21 cellular contexts compared by ENCODE assay signal in genomic region chr9:93591706-93592388, GRCh38. TPM values are rescaled to one million over a fixed set of nuclear protein-coding genes. Genes with fewer than 3 reads are reported as not detected.
DNase-seq lines count a peak whose midpoint lies in the region; ATAC-seq and TF ChIP-seq lines count a peak whose summit lies in the region.
"Had no signal": no experiment of that assay in that cellular context is flagged by ENCODE, and none has a peak within 500 bp of the region (broad histone marks: within the 10 kb centered on the region; RNA-seq: fewer than 3 reads in every experiment).

No MANE protein-coding gene starts in this region.

- no peak overlapping the region for H3K27ac ChIP-seq in Peyer's patch
- H3K27ac ChIP-seq in thyroid gland = peak overlapping the region in 1 of 3 donors; percentile 4
- H3K27ac ChIP-seq in SJCRH30 = no peak overlapping the region
- H3K27ac ChIP-seq: cardiac muscle cell, neutrophil had no signal

- H3K9me3 ChIP-seq in Peyer's patch = no peaks in the 10 kb centered on the region
- no peaks in the 10 kb centered on the region for H3K9me3 ChIP-seq in thyroid gland
- no peaks in the 10 kb centered on the region for H3K9me3 ChIP-seq in SJCRH30 (replicated peaks)
- H3K9me3 ChIP-seq: adrenal gland, heart left ventricle, neutrophil had no signal

- intact Hi-C loops in thyroid gland (cut with DNase I) (no loop called here), Right ventricle myocardium inferior (cut with DNase I) (no loop called here)

- H3K27me3 ChIP-seq in Peyer's patch (no peaks in the 10 kb centered on the region), thyroid gland (no peaks in the 10 kb centered on the region), SJCRH30 (no peaks in the 10 kb centered on the region)
- H3K27me3 ChIP-seq: adrenal gland, cardiac muscle cell, heart left ventricle, neutrophil had no signal

- peak overlapping the region; percentile 26 for H3K27ac Mint-ChIP-seq in stimulated activated effector memory CD8-positive, alpha-beta T cell treated with anti-CD3 and anti-CD28 coated beads, Interleukin-12 subunit alpha, Interleukin-12 subunit beta, amount 100 ng/mL, for 72 hours
- H3K27ac Mint-ChIP-seq: activated T-cell treated with anti-CD3 and anti-CD28 coated beads, Interleukin-2, amount 50 U/mL, for 72 hours had no signal

- H3K36me3 ChIP-seq in Peyer's patch (no peaks in the 10 kb centered on the region), thyroid gland (no peaks in the 10 kb centered on the region), SJCRH30 (peaks cover 5% of the 10 kb centered on the region)
- H3K36me3 ChIP-seq: adrenal gland, cardiac muscle cell, heart left ventricle, neutrophil had no signal

- H3K36me3 Mint-ChIP-seq in stimulated activated effector memory CD8-positive, alpha-beta T cell treated with anti-CD3 and anti-CD28 coated beads, Interleukin-12 subunit alpha, Interleukin-12 subunit beta, amount 100 ng/mL, for 72 hours = no peaks in the 10 kb centered on the region
- H3K36me3 Mint-ChIP-seq: CD4-positive, alpha-beta memory T cell; mesothelial cell of epicardium; type B pancreatic cell had no signal

- H3K4me1 ChIP-seq in Peyer's patch = peaks cover 0 to 26% (median 0%) of the 10 kb centered on the region in 4 donors
- peaks cover 51 to 75% of the 10 kb centered on the region in 2 donors for H3K4me1 ChIP-seq in thyroid gland
- no peaks in the 10 kb centered on the region for H3K4me1 ChIP-seq in SJCRH30

- H3K9me3 Mint-ChIP-seq in stimulated activated effector memory CD8-positive, alpha-beta T cell treated with anti-CD3 and anti-CD28 coated beads, Interleukin-12 subunit alpha, Interleukin-12 subunit beta, amount 100 ng/mL, for 72 hours = no peaks in the 10 kb centered on the region
- H3K9me3 Mint-ChIP-seq: activated T-cell treated with anti-CD3 and anti-CD28 coated beads, Interleukin-2, amount 50 U/mL, for 72 hours; CD4-positive, alpha-beta memory T cell; mesothelial cell of epicardium; type B pancreatic cell had no signal

- TF ChIP-seq POLR2A in Peyer's patch (IDR thresholded peaks at IDR 0.05) (no peak), thyroid gland (IDR thresholded peaks at IDR 0.05) (no peak)

- TF ChIP-seq CTCF in Peyer's patch (IDR thresholded peaks at IDR 0.05) = no peak
- no peak for TF ChIP-seq CTCF in thyroid gland (IDR thresholded peaks at IDR 0.05)

- ATAC-seq in left lobe of liver (no peak), Right ventricle myocardium inferior (no peak)
- no peak for ATAC-seq in stimulated activated effector memory CD8-positive, alpha-beta T cell treated with anti-CD3 and anti-CD28 coated beads, Interleukin-12 subunit alpha, Interleukin-12 subunit beta, amount 100 ng/mL, for 72 hours
- ATAC-seq: activated T-cell treated with anti-CD3 and anti-CD28 coated beads, Interleukin-2, amount 50 U/mL, for 72 hours; right cardiac atrium; stimulated activated naive CD8-positive, alpha-beta T cell treated with anti-CD3 and anti-CD28 coated beads, Interleukin-15, Interleukin-2, amounts not matched to agents 100 U/mL and 50 U/mL, for 24 hours had no signal

- H3K4me3 ChIP-seq in Peyer's patch (no peak overlapping the region), thyroid gland (replicated peaks in 1 of 3) (no peak overlapping the region), SJCRH30 (no peak overlapping the region)
- H3K4me3 ChIP-seq: adrenal gland, cardiac muscle cell, heart left ventricle had no signal

- peaks cover 72% of the 10 kb centered on the region for H3K4me1 Mint-ChIP-seq in stimulated activated effector memory CD8-positive, alpha-beta T cell treated with anti-CD3 and anti-CD28 coated beads, Interleukin-12 subunit alpha, Interleukin-12 subunit beta, amount 100 ng/mL, for 72 hours

- peak; percentile 49 for DNase-seq in activated CD8-positive, alpha-beta memory T cell treated with anti-CD3 and anti-CD28 coated beads for 24 hours
- no peak for DNase-seq in activated CD8-positive, alpha-beta memory T cell treated with anti-CD3 and anti-CD28 coated beads, Interleukin-2, amount 50 U/mL, for 4 hours
- peak in 2 of 3 donors; percentile 5 to 19 for DNase-seq in Peyer's patch
- DNase-seq in left lobe of liver (ENCODE audit: low spot score) = peak; percentile 22
- DNase-seq in stimulated activated effector memory CD8-positive, alpha-beta T cell treated with anti-CD3 and anti-CD28 coated beads, Interleukin-12 subunit alpha, Interleukin-12 subunit beta, amount 100 ng/mL, for 72 hours (ENCODE audit: low spot score in 2 of 2) = no peak
- DNase-seq in thyroid gland = no peak
- no peak for DNase-seq in Right ventricle myocardium inferior (ENCODE audit: missing footprints)
- DNase-seq in SJCRH30 = no peak
- DNase-seq: activated CD4-positive, alpha-beta T cell treated with anti-CD3 and anti-CD28 coated beads, Interleukin-2, amount 50 U/mL, for 48 hours; activated T-cell treated with anti-CD3 and anti-CD28 coated beads, Interleukin-2, amount 50 U/mL, for 72 hours; CD4-positive, alpha-beta memory T cell; heart left ventricle; NCI-H187; NK-92 treated with Interleukin-12 subunit alpha and Interleukin-12 subunit beta, amount 100 ng/mL, for 24 hours; right cardiac atrium; stimulated activated naive CD8-positive, alpha-beta T cell treated with anti-CD3 and anti-CD28 coated beads, Interleukin-15, Interleukin-2, amounts not matched to agents 100 U/mL and 50 U/mL, for 24 hours had no signal

- no peak overlapping the region for H3K4me3 Mint-ChIP-seq in stimulated activated effector memory CD8-positive, alpha-beta T cell treated with anti-CD3 and anti-CD28 coated beads, Interleukin-12 subunit alpha, Interleukin-12 subunit beta, amount 100 ng/mL, for 72 hours
- H3K4me3 Mint-ChIP-seq: activated T-cell treated with anti-CD3 and anti-CD28 coated beads, Interleukin-2, amount 50 U/mL, for 72 hours; CD4-positive, alpha-beta memory T cell; mesothelial cell of epicardium; type B pancreatic cell had no signal

- WGBS in thyroid gland, 2 donors = 94 to 98% methylated on average over 6 to 9 of the region's 9 CpGs

RNA-seq across cellular contexts. Expression of gene PHF2, which starts 15.5 kb away (rescaled TPM):
- total RNA-seq in Peyer's patch = 10 to 100 TPM; 12.3 to 26.4 (median 19.5) TPM
- 7.3 TPM for total RNA-seq in left lobe of liver
- 10 to 100 TPM; 32.8 to 50.1 (median 33.0) TPM for total RNA-seq in thyroid gland
- 28.7 TPM for total RNA-seq in Right ventricle myocardium inferior
- total RNA-seq in SJCRH30 (2014; rRNA removed; shearing (Covaris generic)) = 31.1 and 32.2 TPM in 2 replicates

Comparison
In these comparisons a context has a peak if more than half of its experiments do, and no peak if none do; other contexts are left out.
1. DNase-seq: peak in activated CD8-positive, alpha-beta memory T cell treated with anti-CD3 and anti-CD28 coated beads for 24 hours (single experiment), Peyer's patch (2 of 3) and left lobe of liver (single experiment); none in activated CD8-positive, alpha-beta memory T cell treated with anti-CD3 and anti-CD28 coated beads, Interleukin-2, amount 50 U/mL, for 4 hours (single experiment), stimulated activated effector memory CD8-positive, alpha-beta T cell treated with anti-CD3 and anti-CD28 coated beads, Interleukin-12 subunit alpha, Interleukin-12 subunit beta, amount 100 ng/mL, for 72 hours (0 of 2), thyroid gland (0 of 2), Right ventricle myocardium inferior (single experiment) and SJCRH30 (0 of 2).